In the genomic region with DNA sequence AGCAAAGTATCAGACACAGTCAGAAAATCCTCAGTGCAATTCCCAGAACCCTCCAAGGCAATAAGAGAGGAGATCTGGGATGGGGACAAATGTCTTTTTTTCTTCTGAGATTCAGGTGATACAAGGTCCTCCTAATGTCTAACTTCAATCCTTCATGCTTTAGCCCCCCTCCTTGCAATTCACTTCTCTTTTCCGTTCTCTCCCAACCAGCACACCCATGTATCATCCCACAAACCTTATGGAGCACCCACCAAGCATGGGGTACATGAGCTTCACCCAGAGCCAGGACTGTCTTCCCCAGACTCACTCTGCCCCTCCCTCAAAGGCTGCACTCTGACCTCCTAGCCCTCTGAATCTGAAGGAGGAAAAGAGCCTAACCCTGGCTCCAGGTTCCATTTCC, we compare ENCODE assay signal across 17 cellular contexts. TPM values are rescaled to one million over a fixed set of nuclear protein-coding genes. Genes with fewer than 3 reads are reported as not detected.
DNase-seq lines count a peak whose midpoint lies in the region; ATAC-seq, FAIRE-seq and TF ChIP-seq lines count a peak whose summit lies in the region.
"Had no signal": no experiment of that assay in that cellular context is flagged by ENCODE, and none has a peak within 500 bp of the region (broad histone marks: within the 10 kb centered on the region; RNA-seq: fewer than 3 reads in every experiment).

No MANE protein-coding gene starts in this region.

- peaks cover 5% of the 10 kb centered on the region for H3K4me1 Mint-ChIP-seq in activated CD4-positive, alpha-beta T cell treated with anti-CD3 and anti-CD28 coated beads, Interleukin-2, amount 10 ng/mL, durations not matched to agents 24 days and 14 days

- FAIRE-seq in K562 (lab: Jason Lieb, UNC) = no peak

- no peak overlapping the region for H2BK5ac ChIP-seq in mesenchymal stem cell (ENCODE audit: low read depth, low read length, poor library complexity, severe bottlenecking)

- TF ChIP-seq CTCF in KMS-11 (conservative IDR thresholded peaks at IDR 0.05; ENCODE audit: low read depth, low read length) (no peak), K562 (IDR thresholded peaks at IDR 0.05 in 2 of 3, conservative IDR thresholded peaks at IDR 0.05 in 1 of 3; ENCODE audit: insufficient read depth in 2 of 3, low read depth in 1 of 3, low read length in 3 of 3) (no peak)

- H3K27ac ChIP-seq in KMS-11 (no peak overlapping the region), K562 (ENCODE audit: extremely low read depth, low read depth, low read length) (no peak overlapping the region), mesenchymal stem cell (ENCODE audit: low read length, poor library complexity, severe bottlenecking) (no peak overlapping the region), substantia nigra (ENCODE audit: low read depth, low read length, poor library complexity, severe bottlenecking) (peak overlapping the region; percentile 49)
- H3K27ac ChIP-seq: left lung, prostate gland had no signal

- POLR2A ChIA-PET in K562 (lab: Yijun Ruan, JAX) = interaction anchor here (0.9 to 5.8 kb wide), 2 partner anchors 9 to 58 kb away, joined by 4 to 49 read pairs; a partner anchor contains a TSS

- peaks cover 19% of the 10 kb centered on the region for H3K79me1 ChIP-seq in mesenchymal stem cell (replicated peaks; ENCODE audit: low read length, poor library complexity, severe bottlenecking)

- H3K4me3 ChIP-seq in KMS-11 (IDR thresholded peaks at IDR 0.05; ENCODE audit: insufficient read depth, low read depth, low read length) = no peak overlapping the region
- H3K4me3 ChIP-seq in K562 = no peak overlapping the region
- H3K4me3 ChIP-seq in mesenchymal stem cell (ENCODE audit: insufficient read depth in 1 of 2, low read depth in 1 of 2, low read length in 2 of 2) = no peak overlapping the region
- H3K4me3 ChIP-seq: left lung, prostate gland had no signal

- H3K27ac Mint-ChIP-seq in activated CD4-positive, alpha-beta T cell treated with anti-CD3 and anti-CD28 coated beads, Interleukin-2, amount 10 ng/mL, durations not matched to agents 24 days and 14 days = no peak overlapping the region
- H3K27ac Mint-ChIP-seq: activated T-helper 2 cell treated with anti-CD3 and anti-CD28 coated beads, Interferon-gamma antibody, Interleukin-2, Interleukin-4, amounts not matched to agents 10 μg/mL and 5 μg/mL and 100 μg/mL, durations not matched to agents 14 hours and 24 hours and 36 hours had no signal

- H4K20me1 ChIP-seq in KMS-11 (ENCODE audit: insufficient read depth) (no peaks in the 10 kb centered on the region), K562 (replicated peaks; ENCODE audit: control insufficient read depth, insufficient read depth, low read length) (peaks cover 9% of the 10 kb centered on the region; the same call in 1 of the 2 replicates)

- CTCF ChIA-PET in K562 (lab: Yijun Ruan, JAX; ENCODE audit: low intra/inter-chr PET ratio) = interaction anchor here (0.6 kb wide), 1 partner anchor 96 kb away, joined by 4 read pairs; no protein-coding TSS in a partner anchor

- H3K23ac ChIP-seq in mesenchymal stem cell (ENCODE audit: low read length in 2 of 2) = no peak overlapping the region

- H3K79me2 ChIP-seq in KMS-11 (ENCODE audit: insufficient read depth, low read depth) = peaks cover 53% of the 10 kb centered on the region; the same call in 1 of the 2 replicates
- peaks cover 5% of the 10 kb centered on the region; the same call in 1 of the 3 replicates for H3K79me2 ChIP-seq in K562 (ENCODE audit: control insufficient read depth, insufficient read depth, low read length)

- no peaks in the 10 kb centered on the region for H3K9me3 Mint-ChIP-seq in activated CD4-positive, alpha-beta T cell treated with anti-CD3 and anti-CD28 coated beads, Interleukin-2, amount 10 ng/mL, durations not matched to agents 24 days and 14 days
- H3K9me3 Mint-ChIP-seq: activated T-helper 2 cell treated with anti-CD3 and anti-CD28 coated beads, Interferon-gamma antibody, Interleukin-2, Interleukin-4, amounts not matched to agents 10 μg/mL and 5 μg/mL and 100 μg/mL, durations not matched to agents 14 hours and 24 hours and 36 hours had no signal

- H3K4ac ChIP-seq in mesenchymal stem cell (ENCODE audit: low read depth in 1 of 2, low read length in 2 of 2) = peak overlapping the region in 1 of 2 experiments; percentile 70

- H4K8ac ChIP-seq in mesenchymal stem cell (ENCODE audit: low read length) = no peak overlapping the region

- H3K27me3 ChIP-seq in KMS-11 (ENCODE audit: insufficient read depth, low read depth) = no peaks in the 10 kb centered on the region
- H3K27me3 ChIP-seq in K562 (ENCODE audit: control insufficient read depth in 2 of 2, insufficient read depth in 2 of 2, low read length in 2 of 2) = no peaks in the 10 kb centered on the region
- H3K27me3 ChIP-seq in mesenchymal stem cell (ENCODE audit: control insufficient read depth in 1 of 2, insufficient read depth in 1 of 2, low read length in 2 of 2) = no peaks in the 10 kb centered on the region
- H3K27me3 ChIP-seq: BE2C, left lung had no signal

- no peaks in the 10 kb centered on the region for H3K36me3 ChIP-seq in KMS-11 (ENCODE audit: insufficient read depth)
- H3K36me3 ChIP-seq in K562 (ENCODE audit: control insufficient read depth, insufficient read depth, low read length) = no peaks in the 10 kb centered on the region; the same call in 2 of the 3 replicates
- peaks cover 19 to 42% of the 10 kb centered on the region in 2 experiments for H3K36me3 ChIP-seq in mesenchymal stem cell (ENCODE audit: control insufficient read depth in 1 of 2, insufficient read depth in 2 of 2, low read depth in 1 of 2, low read length in 2 of 2)
- H3K36me3 ChIP-seq: BE2C, prostate gland had no signal

- no peak for TF ChIP-seq POLR2A in K562 (conservative IDR thresholded peaks at IDR 0.05)

- ATAC-seq in K562 = no peak
- ATAC-seq: left lung had no signal

- TF ChIP-seq RAD21 in K562 (CRISPR knock-in tag; conservative IDR thresholded peaks at IDR 0.05 in 1 of 2, IDR thresholded peaks at IDR 0.05 in 1 of 2) = no peak

- H2AK5ac ChIP-seq in mesenchymal stem cell (ENCODE audit: low read length, severe bottlenecking) = no peak overlapping the region

- DNase-seq in K562 (ENCODE audit: extremely low read depth in 1 of 4, low spot score in 3 of 4) = no peak
- no peak for DNase-seq in mesenchymal stem cell
- no peak for DNase-seq in substantia nigra (lab: John Stamatoyannopoulos, UW)
- no peak for DNase-seq in activated CD4-positive, alpha-beta T cell treated with anti-CD3 and anti-CD28 coated beads, Interleukin-2, amount 10 ng/mL, durations not matched to agents 24 days and 14 days
- no peak for DNase-seq in NCI-H69 (lab: John Stamatoyannopoulos, UW)
- no peak for DNase-seq in DMS114 treated with DMSO at 0.1 percent for 48 hours (lab: John Stamatoyannopoulos, UW; ENCODE audit: unreplicated experiment)
- DNase-seq: BE2C; Kasumi-1; left lung; NCI-H2171 treated with DMSO at 0.1 percent for 48 hours; NK-92 treated with Interleukin-12 subunit alpha and Interleukin-12 subunit beta, amount 100 ng/mL, for 24 hours had no signal

- no peaks in the 10 kb centered on the region for H3K27me3 Mint-ChIP-seq in activated CD4-positive, alpha-beta T cell treated with anti-CD3 and anti-CD28 coated beads, Interleukin-2, amount 10 ng/mL, durations not matched to agents 24 days and 14 days

- H3K9me1 ChIP-seq in K562 (ENCODE audit: control insufficient read depth, insufficient read depth, low read length) = peaks cover 10% of the 10 kb centered on the region

- 54% methylated on average over 1 of the region's 1 CpG for WGBS in K562 (ENCODE audit: insufficient coverage, low coverage, missing lambda C conversion rate)
- WGBS in mesenchymal stem cell = 93% methylated on average over 1 of the region's 1 CpG

- BruUV-seq in K562 (replicated peaks; lab: Mats Ljungman, UMichigan) = no TSS peak

- H3K14ac ChIP-seq in mesenchymal stem cell (ENCODE audit: low read length in 2 of 2) = no peak overlapping the region

- H4K91ac ChIP-seq in mesenchymal stem cell (ENCODE audit: low read length) = no peak overlapping the region

- intact Hi-C loops in K562 (cut with micrococcal nuclease) = no loop called here
- intact Hi-C loops in activated CD4-positive, alpha-beta T cell treated with anti-CD3 and anti-CD28 coated beads, Interleukin-2, amount 10 ng/mL, durations not matched to agents 24 days and 14 days (cut with micrococcal nuclease) = no loop called here

- no peak overlapping the region for H3K4me3 Mint-ChIP-seq in activated CD4-positive, alpha-beta T cell treated with anti-CD3 and anti-CD28 coated beads, Interleukin-2, amount 10 ng/mL, durations not matched to agents 24 days and 14 days

- H3K9me3 ChIP-seq in K562 (replicated peaks; ENCODE audit: control insufficient read depth, insufficient read depth, low read depth, low read length) (no peaks in the 10 kb centered on the region), mesenchymal stem cell (ENCODE audit: control insufficient read depth, low read length) (no peaks in the 10 kb centered on the region)
- H3K9me3 ChIP-seq: BE2C, left lung, prostate gland had no signal

- in situ Hi-C loops in K562 (cut with MboI) = no loop called here

- no peak for TF ChIP-seq EP300 in K562 (IDR thresholded peaks at IDR 0.05; ENCODE audit: low read length)

- no peak overlapping the region for H3K9ac ChIP-seq in KMS-11
- peak overlapping the region in 1 of 2 experiments; percentile 43; a peak in 1 of 4 replicates for H3K9ac ChIP-seq in K562 (ENCODE audit: insufficient read depth in 1 of 2, low read depth in 2 of 2, low read length in 2 of 2)
- peak overlapping the region; percentile 12 for H3K9ac ChIP-seq in mesenchymal stem cell (ENCODE audit: low read length)

- H3K4me1 ChIP-seq in KMS-11 (ENCODE audit: low read depth, poor library complexity, severe bottlenecking) (peaks cover 47% of the 10 kb centered on the region), K562 (replicated peaks in 1 of 2; ENCODE audit: control insufficient read depth in 2 of 2, insufficient read depth in 2 of 2, low read length in 2 of 2) (peaks cover 33 to 68% of the 10 kb centered on the region in 2 experiments), mesenchymal stem cell (ENCODE audit: control insufficient read depth, insufficient read depth, low read depth, low read length) (peaks cover 35% of the 10 kb centered on the region)

- H3K36me3 Mint-ChIP-seq in activated CD4-positive, alpha-beta T cell treated with anti-CD3 and anti-CD28 coated beads, Interleukin-2, amount 10 ng/mL, durations not matched to agents 24 days and 14 days (ENCODE audit: low read depth) = peaks cover 2% of the 10 kb centered on the region

- H3K18ac ChIP-seq in mesenchymal stem cell (ENCODE audit: low read depth in 1 of 2, low read length in 2 of 2) = no peak overlapping the region

- H2BK12ac ChIP-seq in mesenchymal stem cell (ENCODE audit: low read length in 2 of 2) = no peak overlapping the region

- H3K4me2 ChIP-seq in KMS-11 = peak overlapping the region; percentile 5; the same call in 1 of the 2 replicates
- H3K4me2 ChIP-seq in K562 (ENCODE audit: insufficient read depth, low read length) = no peak overlapping the region
- H3K4me2 ChIP-seq in mesenchymal stem cell (ENCODE audit: low read length, poor library complexity, severe bottlenecking) = no peak overlapping the region

- no peak overlapping the region for H2BK15ac ChIP-seq in mesenchymal stem cell (ENCODE audit: low read depth, poor library complexity, severe bottlenecking)

- H2AFZ ChIP-seq in KMS-11 (ENCODE audit: low read depth) (no peak overlapping the region), K562 (ENCODE audit: low read depth, low read length) (no peak overlapping the region), mesenchymal stem cell (ENCODE audit: low read depth, low read length) (no peak overlapping the region)

- no peak overlapping the region for H2BK120ac ChIP-seq in mesenchymal stem cell (ENCODE audit: low read depth, low read length)

RNA-seq across cellular contexts. Expression of a gene that starts 10.1 kb away (rescaled TPM):
- 27.5 and 79.4 TPM in 2 replicates for total RNA-seq in K562 (2011; cell fraction: chromatin; rRNA removed; ENCODE audit: low replicate concordance)
- 54.3 and 56.9 TPM in 2 replicates for total RNA-seq in K562 (2011; cell fraction: nucleolus; rRNA removed)
- total RNA-seq in K562 (2011; cell fraction: nucleoplasm; rRNA removed) = 39.6 and 46.3 TPM in 2 replicates
- total RNA-seq in K562 (2014; rRNA removed) = 26.2 and 29.6 TPM in 2 replicates
- total RNA-seq in K562 (2014; rRNA removed; fragmentation: Illumina TruSeq; extraction: Trizol) = 4.7 and 6.5 TPM in 2 replicates
- total RNA-seq in K562 (2015; rRNA removed; fragmentation: Illumina TruSeq; extraction: Trizol) = 8.0 and 8.7 TPM in 2 replicates
- total RNA-seq in K562 (2021) = 23.1 and 25.1 TPM in 2 replicates
- polyA plus RNA-seq in K562 (2011; rRNA removed) = 24.0 and 36.0 TPM in 2 replicates
- 31.1 and 42.9 TPM in 2 replicates for polyA plus RNA-seq in K562 (2011; cell fraction: cytosol; rRNA removed)
- polyA plus RNA-seq in K562 (2011; cell fraction: nucleus; rRNA removed) = 34.0 and 43.6 TPM in 2 replicates
- 18.3 and 32.1 TPM in 2 replicates for polyA plus RNA-seq in K562 (2012)
- polyA plus RNA-seq in K562 (2014; fragmentation: Illumina TruSeq; extraction: Trizol) = 16.4 and 20.5 TPM in 2 replicates
- under 1 TPM; 0.45 to 0.73 TPM for polyA plus RNA-seq in K562 (2014; fragmentation: Nextera tagmentation; extraction: Ambion mirVana)
- 18.6 and 20.2 TPM in 2 replicates for polyA plus RNA-seq in K562 (2014; rRNA removed)
- polyA minus RNA-seq in K562 (2011; rRNA and poly(A)+ RNA removed) = 17.7 and 29.2 TPM in 2 replicates
- polyA minus RNA-seq in K562 (2011; cell fraction: cytosol; rRNA and poly(A)+ RNA removed) = 26.6 and 29.1 TPM in 2 replicates
- polyA minus RNA-seq in K562 (2011; cell fraction: nucleus; rRNA and poly(A)+ RNA removed) = 16.2 and 17.5 TPM in 2 replicates
- polyA plus RNA-seq in mesenchymal stem cell (2013, experiment 1 of 2) = 36.0 TPM
- 34.6 TPM for polyA plus RNA-seq in mesenchymal stem cell (2013, experiment 2 of 2)
- 16.1 and 17.7 TPM in 2 replicates for total RNA-seq in activated CD4-positive, alpha-beta T cell treated with anti-CD3 and anti-CD28 coated beads, Interleukin-2, amount 10 ng/mL, durations not matched to agents 24 days and 14 days

RNA-seq across cellular contexts. Expression of a gene that starts 28.3 kb away (rescaled TPM):
- total RNA-seq in K562 (2011; cell fraction: chromatin; rRNA removed; ENCODE audit: low replicate concordance) = 57.8 and 130 TPM in 2 replicates
- 60.3 and 68.5 TPM in 2 replicates for total RNA-seq in K562 (2011; cell fraction: nucleolus; rRNA removed)
- total RNA-seq in K562 (2011; cell fraction: nucleoplasm; rRNA removed) = 45.9 and 50.4 TPM in 2 replicates
- total RNA-seq in K562 (2014; rRNA removed) = 10.4 and 15.0 TPM in 2 replicates
- 7.1 and 9.3 TPM in 2 replicates for total RNA-seq in K562 (2014; rRNA removed; fragmentation: Illumina TruSeq; extraction: Trizol)
- total RNA-seq in K562 (2015; rRNA removed; fragmentation: Illumina TruSeq; extraction: Trizol) = 9.6 and 9.8 TPM in 2 replicates
- total RNA-seq in K562 (2021) = 17.5 and 20.1 TPM in 2 replicates
- 11.9 and 25.9 TPM in 2 replicates for polyA plus RNA-seq in K562 (2011; rRNA removed)
- 22.0 and 24.6 TPM in 2 replicates for polyA plus RNA-seq in K562 (2011; cell fraction: cytosol; rRNA removed)
- 34.5 and 44.9 TPM in 2 replicates for polyA plus RNA-seq in K562 (2011; cell fraction: nucleus; rRNA removed)
- polyA plus RNA-seq in K562 (2012) = 11.8 and 18.1 TPM in 2 replicates
- 18.9 and 19.5 TPM in 2 replicates for polyA plus RNA-seq in K562 (2014; fragmentation: Illumina TruSeq; extraction: Trizol)
- 1 to 10 TPM; 6.6 to 6.7 TPM for polyA plus RNA-seq in K562 (2014; fragmentation: Nextera tagmentation; extraction: Ambion mirVana)
- 10.6 and 13.5 TPM in 2 replicates for polyA plus RNA-seq in K562 (2014; rRNA removed)
- 21.5 and 22.0 TPM in 2 replicates for polyA minus RNA-seq in K562 (2011; rRNA and poly(A)+ RNA removed)
- 15.9 and 16.5 TPM in 2 replicates for polyA minus RNA-seq in K562 (2011; cell fraction: cytosol; rRNA and poly(A)+ RNA removed)
- 10.0 and 13.3 TPM in 2 replicates for polyA minus RNA-seq in K562 (2011; cell fraction: nucleus; rRNA and poly(A)+ RNA removed)
- 1.6 TPM for polyA plus RNA-seq in mesenchymal stem cell (2013, experiment 1 of 2)
- 1.6 TPM for polyA plus RNA-seq in mesenchymal stem cell (2013, experiment 2 of 2)
- total RNA-seq in activated CD4-positive, alpha-beta T cell treated with anti-CD3 and anti-CD28 coated beads, Interleukin-2, amount 10 ng/mL, durations not matched to agents 24 days and 14 days = 23.8 and 24.5 TPM in 2 replicates

RNA-seq across cellular contexts. Expression of a gene that starts 42.8 kb away (rescaled TPM):
- total RNA-seq in K562 (2011; cell fraction: chromatin; rRNA removed; ENCODE audit: low replicate concordance) = 33.6 and 98.9 TPM in 2 replicates
- total RNA-seq in K562 (2011; cell fraction: nucleolus; rRNA removed) = 135 and 137 TPM in 2 replicates
- total RNA-seq in K562 (2011; cell fraction: nucleoplasm; rRNA removed) = 99.2 and 101 TPM in 2 replicates
- total RNA-seq in K562 (2014; rRNA removed) (31.1 and 37.6 TPM in 2 replicates), K562 (2014; rRNA removed; fragmentation: Illumina TruSeq; extraction: Trizol) (11.4 and 11.6 TPM in 2 replicates), K562 (2015; rRNA removed; fragmentation: Illumina TruSeq; extraction: Trizol) (24.1 and 26.8 TPM in 2 replicates), K562 (2021) (41.9 and 47.4 TPM in 2 replicates)
- polyA plus RNA-seq in K562 (2011; rRNA removed) (46.6 and 55.1 TPM in 2 replicates), K562 (2014; fragmentation: Illumina TruSeq; extraction: Trizol) (49.5 and 60.5 TPM in 2 replicates), K562 (2014; fragmentation: Nextera tagmentation; extraction: Ambion mirVana) (10 to 100 TPM; 10.4 to 14.8 TPM), K562 (2014; rRNA removed) (56.3 and 57.8 TPM in 2 replicates)
- polyA plus RNA-seq in K562 (2011; cell fraction: cytosol; rRNA removed) = 121 and 218 TPM in 2 replicates
- polyA plus RNA-seq in K562 (2011; cell fraction: nucleus; rRNA removed) = 51.8 and 71.7 TPM in 2 replicates
- 62.0 and 81.3 TPM in 2 replicates for polyA plus RNA-seq in K562 (2012)
- polyA minus RNA-seq in K562 (2011; rRNA and poly(A)+ RNA removed) = 31.6 and 48.8 TPM in 2 replicates
- 44.7 and 61.0 TPM in 2 replicates for polyA minus RNA-seq in K562 (2011; cell fraction: cytosol; rRNA and poly(A)+ RNA removed)
- polyA minus RNA-seq in K562 (2011; cell fraction: nucleus; rRNA and poly(A)+ RNA removed) = 24.7 and 25.6 TPM in 2 replicates
- polyA plus RNA-seq in mesenchymal stem cell (2013, experiment 1 of 2) = 158 TPM
- 165 TPM for polyA plus RNA-seq in mesenchymal stem cell (2013, experiment 2 of 2)
- 33.3 and 34.1 TPM in 2 replicates for total RNA-seq in activated CD4-positive, alpha-beta T cell treated with anti-CD3 and anti-CD28 coated beads, Interleukin-2, amount 10 ng/mL, durations not matched to agents 24 days and 14 days

RNA-seq across cellular contexts. Expression of a gene that starts 46.9 kb away (rescaled TPM):
- 48.1 and 49.0 TPM in 2 replicates for total RNA-seq in K562 (2011; cell fraction: chromatin; rRNA removed; ENCODE audit: low replicate concordance)
- 32.9 and 33.7 TPM in 2 replicates for total RNA-seq in K562 (2011; cell fraction: nucleolus; rRNA removed)
- 64.8 and 108 TPM in 2 replicates for total RNA-seq in K562 (2011; cell fraction: nucleoplasm; rRNA removed)
- total RNA-seq in K562 (2014; rRNA removed) = 53.0 and 71.1 TPM in 2 replicates
- 78.4 and 82.8 TPM in 2 replicates for total RNA-seq in K562 (2014; rRNA removed; fragmentation: Illumina TruSeq; extraction: Trizol)
- 95.0 and 102 TPM in 2 replicates for total RNA-seq in K562 (2015; rRNA removed; fragmentation: Illumina TruSeq; extraction: Trizol)
- 104 and 108 TPM in 2 replicates for total RNA-seq in K562 (2021)
- 66.3 and 82.2 TPM in 2 replicates for polyA plus RNA-seq in K562 (2011; rRNA removed)
- 56.4 and 75.0 TPM in 2 replicates for polyA plus RNA-seq in K562 (2011; cell fraction: cytosol; rRNA removed)
- polyA plus RNA-seq in K562 (2011; cell fraction: nucleus; rRNA removed) = 32.9 and 38.2 TPM in 2 replicates
- 40.9 and 63.3 TPM in 2 replicates for polyA plus RNA-seq in K562 (2012)
- 98.5 and 124 TPM in 2 replicates for polyA plus RNA-seq in K562 (2014; fragmentation: Illumina TruSeq; extraction: Trizol)
- 100 to 1,000 TPM in 1 of 2 experiments, 10 to 100 TPM in 1; 89.3 to 258 TPM for polyA plus RNA-seq in K562 (2014; fragmentation: Nextera tagmentation; extraction: Ambion mirVana)
- polyA plus RNA-seq in K562 (2014; rRNA removed) = 70.0 and 80.9 TPM in 2 replicates
- 133 and 173 TPM in 2 replicates for polyA minus RNA-seq in K562 (2011; rRNA and poly(A)+ RNA removed)
- 44.4 and 52.5 TPM in 2 replicates for polyA minus RNA-seq in K562 (2011; cell fraction: cytosol; rRNA and poly(A)+ RNA removed)
- 11.3 and 24.1 TPM in 2 replicates for polyA minus RNA-seq in K562 (2011; cell fraction: nucleus; rRNA and poly(A)+ RNA removed)
- 74.2 TPM for polyA plus RNA-seq in mesenchymal stem cell (2013, experiment 1 of 2)
- polyA plus RNA-seq in mesenchymal stem cell (2013, experiment 2 of 2) = 73.4 TPM
- total RNA-seq in activated CD4-positive, alpha-beta T cell treated with anti-CD3 and anti-CD28 coated beads, Interleukin-2, amount 10 ng/mL, durations not matched to agents 24 days and 14 days = 101 and 107 TPM in 2 replicates

RNA-seq across cellular contexts. Expression of a gene that starts 57.1 kb away (rescaled TPM):
- total RNA-seq in K562 (2011; cell fraction: chromatin; rRNA removed; ENCODE audit: low replicate concordance) = 0.44 TPM in 1 of 2 replicates, not detected in the other
- 0.33 and 0.39 TPM in 2 replicates for total RNA-seq in K562 (2011; cell fraction: nucleolus; rRNA removed)
- 0.31 TPM in 1 of 2 replicates, not detected in the other for total RNA-seq in K562 (2011; cell fraction: nucleoplasm; rRNA removed)
- total RNA-seq in K562 (2014; rRNA removed) = not detected in 2 replicates
- not detected in 2 replicates for total RNA-seq in K562 (2014; rRNA removed; fragmentation: Illumina TruSeq; extraction: Trizol)
- not detected in 2 replicates for total RNA-seq in K562 (2015; rRNA removed; fragmentation: Illumina TruSeq; extraction: Trizol)
- not detected in 2 replicates for total RNA-seq in K562 (2021)
- polyA plus RNA-seq in K562 (2011; rRNA removed) = 0.07 and 0.14 TPM in 2 replicates
- polyA plus RNA-seq in K562 (2011; cell fraction: cytosol; rRNA removed) = 0.03 and 0.04 TPM in 2 replicates
- polyA plus RNA-seq in K562 (2011; cell fraction: nucleus; rRNA removed) = 0.07 and 0.24 TPM in 2 replicates
- 1.0 and 1.8 TPM in 2 replicates for polyA plus RNA-seq in K562 (2012)
- polyA plus RNA-seq in K562 (2014; fragmentation: Illumina TruSeq; extraction: Trizol) = not detected in 2 replicates
- polyA plus RNA-seq in K562 (2014; fragmentation: Nextera tagmentation; extraction: Ambion mirVana) = under 1 TPM in 1 of 2 experiments, not detected in 1; 0.03 TPM
- 0.23 TPM in 1 of 2 replicates, not detected in the other for polyA plus RNA-seq in K562 (2014; rRNA removed)
- not detected in 2 replicates for polyA minus RNA-seq in K562 (2011; rRNA and poly(A)+ RNA removed)
- polyA minus RNA-seq in K562 (2011; cell fraction: cytosol; rRNA and poly(A)+ RNA removed) = not detected in 2 replicates
- not detected in 2 replicates for polyA minus RNA-seq in K562 (2011; cell fraction: nucleus; rRNA and poly(A)+ RNA removed)
- 0.07 TPM for polyA plus RNA-seq in mesenchymal stem cell (2013, experiment 1 of 2)
- polyA plus RNA-seq in mesenchymal stem cell (2013, experiment 2 of 2) = 0.05 TPM
- total RNA-seq in activated CD4-positive, alpha-beta T cell treated with anti-CD3 and anti-CD28 coated beads, Interleukin-2, amount 10 ng/mL, durations not matched to agents 24 days and 14 days = 0.09 and 0.78 TPM in 2 replicates
- total RNA-seq: H4; left lung; subcutaneous adipose tissue; T-helper 1 cell treated with Interleukin-12 subunit alpha and Interleukin-12 subunit beta and Interleukin-4 antibody, amounts not matched to agents 30 ng/mL and 1 ng/mL, for 36 hours had no signal
